In genomic region chr3:71104090-71104489, GRCh38 we compare ENCODE assay signal across 13 cellular contexts.
DNase-seq lines count a peak whose midpoint lies in the region; ATAC-seq, FAIRE-seq and TF ChIP-seq lines count a peak whose summit lies in the region.
"Had no signal": no experiment of that assay in that cellular context is flagged by ENCODE, and none has a peak within 500 bp of the region (broad histone marks: within the 10 kb centered on the region; RNA-seq: fewer than 3 reads in every experiment).

No MANE protein-coding gene starts in this region.

- TF ChIP-seq CTCF in A549 (IDR thresholded peaks at IDR 0.05) = no peak
- no peak for TF ChIP-seq CTCF in endothelial cell (IDR thresholded peaks at IDR 0.05; ENCODE audit: unreplicated experiment)

- no peak for TF ChIP-seq RAD21 in A549 (conservative IDR thresholded peaks at IDR 0.05 in 1 of 2, IDR thresholded peaks at IDR 0.05 in 1 of 2)

- no peak overlapping the region for H4K91ac ChIP-seq in mesenchymal stem cell (ENCODE audit: low read length)

- DNase-seq in A549 (ENCODE audit: low read depth in 1 of 2, low spot score in 1 of 2) (peak in 1 of 2 experiments; percentile 27), GM03348 (ENCODE audit: low spot score) (peak; percentile 57), amniotic epithelial cell (ENCODE audit: low read depth) (peak; percentile 83), mesenchymal stem cell (peak; percentile 97), endothelial cell (ENCODE audit: low spot score) (no peak), NCI-H1930 (lab: John Stamatoyannopoulos, UW) (no peak), NCI-H345 treated with DMSO at 0.1 percent for 48 hours (lab: John Stamatoyannopoulos, UW; ENCODE audit: unreplicated experiment) (no peak)
- DNase-seq in stimulated activated CD4-positive, alpha-beta T cell treated with anti-CD3 and anti-CD28 coated beads, Interleukin-2, amount 100 ng/mL, for 48 hours = no peak
- DNase-seq: effector memory CD8-positive, alpha-beta T cell; NCI-H2107 had no signal

- H3K27me3 ChIP-seq in mesenchymal stem cell (ENCODE audit: control insufficient read depth in 1 of 2, insufficient read depth in 1 of 2, low read length in 2 of 2) = no peaks in the 10 kb centered on the region
- H3K27me3 ChIP-seq: SJCRH30, thyroid gland had no signal

- H3K9me3 ChIP-seq in A549 = no peaks in the 10 kb centered on the region
- H3K9me3 ChIP-seq in mesenchymal stem cell (ENCODE audit: control insufficient read depth, low read length) = no peaks in the 10 kb centered on the region
- H3K9me3 ChIP-seq: SJCRH30, thyroid gland had no signal

- peak overlapping the region; percentile 94 for H3K9ac ChIP-seq in mesenchymal stem cell (ENCODE audit: low read length)

- no peak overlapping the region for H2BK15ac ChIP-seq in mesenchymal stem cell (ENCODE audit: low read depth, poor library complexity, severe bottlenecking)

- no peak for TF ChIP-seq EP300 in A549 (IDR thresholded peaks at IDR 0.05)

- H2BK12ac ChIP-seq in mesenchymal stem cell (ENCODE audit: low read length in 2 of 2) = no peak overlapping the region

- H3K27me3 Mint-ChIP-seq in endothelial cell (ENCODE audit: unreplicated experiment) = no peaks in the 10 kb centered on the region
- H3K27me3 Mint-ChIP-seq: effector memory CD8-positive, alpha-beta T cell had no signal

- no peak for ATAC-seq in A549
- ATAC-seq: effector memory CD8-positive, alpha-beta T cell had no signal

- H3K4me2 ChIP-seq in A549 (peak overlapping the region; percentile 66), mesenchymal stem cell (ENCODE audit: low read length, poor library complexity, severe bottlenecking) (no peak overlapping the region)

- no peak overlapping the region for H2AFZ ChIP-seq in mesenchymal stem cell (ENCODE audit: low read depth, low read length)

- FAIRE-seq in A549 (lab: Jason Lieb, UNC) = no peak
- FAIRE-seq: GM18507 had no signal

- H2AK5ac ChIP-seq in mesenchymal stem cell (ENCODE audit: low read length, severe bottlenecking) = no peak overlapping the region

- H3K14ac ChIP-seq in mesenchymal stem cell (ENCODE audit: low read length in 2 of 2) = no peak overlapping the region

- no peak overlapping the region for H3K18ac ChIP-seq in mesenchymal stem cell (ENCODE audit: low read depth in 1 of 2, low read length in 2 of 2)

- H3K27ac ChIP-seq in A549 = peak overlapping the region in 1 of 2 experiments; percentile 30; a peak in 3 of 6 replicates
- H3K27ac ChIP-seq in mesenchymal stem cell (ENCODE audit: low read length, poor library complexity, severe bottlenecking) = peak overlapping the region; percentile 15
- H3K27ac ChIP-seq: SJCRH30 had no signal

- CTCF ChIA-PET in A549 (lab: Yijun Ruan, JAX) = no interaction called here

- H3K79me1 ChIP-seq in mesenchymal stem cell (replicated peaks; ENCODE audit: low read length, poor library complexity, severe bottlenecking) = peaks cover 28% of the 10 kb centered on the region

- no peaks in the 10 kb centered on the region for H3K9me3 Mint-ChIP-seq in endothelial cell (ENCODE audit: unreplicated experiment)
- H3K9me3 Mint-ChIP-seq: effector memory CD8-positive, alpha-beta T cell had no signal

- H3K36me3 Mint-ChIP-seq in endothelial cell (ENCODE audit: low read depth, unreplicated experiment) = no peaks in the 10 kb centered on the region

- H3K4me3 Mint-ChIP-seq in endothelial cell (ENCODE audit: unreplicated experiment) = no peak overlapping the region
- H3K4me3 Mint-ChIP-seq: effector memory CD8-positive, alpha-beta T cell had no signal

- POLR2A ChIA-PET in A549 (lab: Yijun Ruan, JAX) = no interaction called here

- H4K8ac ChIP-seq in mesenchymal stem cell (ENCODE audit: low read length) = no peak overlapping the region

- H3K4ac ChIP-seq in mesenchymal stem cell (ENCODE audit: low read depth in 1 of 2, low read length in 2 of 2) = no peak overlapping the region

- no peak overlapping the region for H3K27ac Mint-ChIP-seq in endothelial cell (ENCODE audit: unreplicated experiment)
- H3K27ac Mint-ChIP-seq: effector memory CD8-positive, alpha-beta T cell had no signal

- H2BK5ac ChIP-seq in mesenchymal stem cell (ENCODE audit: low read depth, low read length, poor library complexity, severe bottlenecking) = no peak overlapping the region

- no peak overlapping the region for H3K23ac ChIP-seq in mesenchymal stem cell (ENCODE audit: low read length in 2 of 2)

- WGBS in A549 (ENCODE audit: missing lambda C conversion rate) = 87% methylated on average over 7 of the region's 7 CpGs
- 19% methylated on average over 7 of the region's 7 CpGs for WGBS in mesenchymal stem cell

- H3K4me1 Mint-ChIP-seq in endothelial cell (ENCODE audit: unreplicated experiment) = peaks cover 13% of the 10 kb centered on the region

- TF ChIP-seq POLR2A in A549 (IDR thresholded peaks at IDR 0.05; ENCODE audit: low read length) = no peak

- no peaks in the 10 kb centered on the region for H3K36me3 ChIP-seq in mesenchymal stem cell (ENCODE audit: control insufficient read depth in 1 of 2, insufficient read depth in 2 of 2, low read depth in 1 of 2, low read length in 2 of 2)
- H3K36me3 ChIP-seq: SJCRH30, thyroid gland had no signal

- H3K4me3 ChIP-seq in A549 (no peak overlapping the region), mesenchymal stem cell (ENCODE audit: insufficient read depth in 1 of 2, low read depth in 1 of 2, low read length in 2 of 2) (peak overlapping the region in 1 of 2 experiments; percentile 36)
- H3K4me3 ChIP-seq: thyroid gland had no signal

- H2BK120ac ChIP-seq in mesenchymal stem cell (ENCODE audit: low read depth, low read length) = no peak overlapping the region

- H3K4me1 ChIP-seq in A549 (peaks cover 54% of the 10 kb centered on the region), mesenchymal stem cell (ENCODE audit: control insufficient read depth, insufficient read depth, low read depth, low read length) (peaks cover 12% of the 10 kb centered on the region)

TF ChIP-seq in A549, 52 proteins besides CTCF, POLR2A, EP300 and RAD21:
- no peak for TF ChIP-seq BHLHE40 (IDR thresholded peaks at IDR 0.05; ENCODE audit: low read depth, low read length)
- TF ChIP-seq ELK1 (IDR thresholded peaks at IDR 0.05; ENCODE audit: low read depth, low read length) = no peak
- TF ChIP-seq PHF8 (IDR thresholded peaks at IDR 0.05; ENCODE audit: borderline replicate concordance, low read depth) = no peak
- TF ChIP-seq HMGXB4 (CRISPR knock-in tag; IDR thresholded peaks at IDR 0.05; ENCODE audit: borderline replicate concordance) = no peak
- TF ChIP-seq HOXB13 (CRISPR knock-in tag; IDR thresholded peaks at IDR 0.05; ENCODE audit: low read depth) = no peak
- TF ChIP-seq JUN (IDR thresholded peaks at IDR 0.05) = no peak
- TF ChIP-seq ZC3H11A (IDR thresholded peaks at IDR 0.05) = no peak
- no peak for TF ChIP-seq CHD2 (IDR thresholded peaks at IDR 0.05; ENCODE audit: low read length, partially characterized antibody)
- no peak for TF ChIP-seq MAZ (IDR thresholded peaks at IDR 0.05; ENCODE audit: borderline replicate concordance, low read depth, low read length)
- no peak for TF ChIP-seq TFCP2L1 (CRISPR knock-in tag; IDR thresholded peaks at IDR 0.05)
TF ChIP-seq in A549: peak in this region for 0.

Comparison
In these comparisons a context has a peak if more than half of its experiments do, and no peak if none do; other contexts are left out.
1. DNase-seq: peak in GM03348 (single experiment), amniotic epithelial cell (single experiment) and mesenchymal stem cell (single experiment); none in endothelial cell (single experiment), NCI-H1930 (0 of 2), stimulated activated CD4-positive, alpha-beta T cell treated with anti-CD3 and anti-CD28 coated beads, Interleukin-2, amount 100 ng/mL, for 48 hours (0 of 2) and NCI-H345 treated with DMSO at 0.1 percent for 48 hours (single experiment).